ENCODE assay signal across 9 cellular contexts in genomic region chr17:47252766-47253512, GRCh38. TPM values are rescaled to one million over a fixed set of nuclear protein-coding genes. Genes with fewer than 3 reads are reported as not detected.
A peak's percentile ranks its signal among the peaks of the same experiment; 100 is the strongest.
DNase-seq lines count a peak whose midpoint lies in the region; FAIRE-seq and TF ChIP-seq lines count a peak whose summit lies in the region.
"Had no signal": no experiment of that assay in that cellular context is flagged by ENCODE, and none has a peak within 500 bp of the region (broad histone marks: within the 10 kb centered on the region; RNA-seq: fewer than 3 reads in every experiment).

No MANE protein-coding gene starts in this region.

- H3K27me3 ChIP-seq in SJCRH30 = no peaks in the 10 kb centered on the region

- H3K9me3 ChIP-seq in SJCRH30 (replicated peaks) = no peaks in the 10 kb centered on the region

- peak overlapping the region; percentile 47; the same call in 1 of the 2 replicates for H3K27ac ChIP-seq in SJCRH30

- H3K4me3 ChIP-seq in SJCRH30 = peak overlapping the region; percentile 84
- H3K4me3 ChIP-seq in fibroblast of mammary gland (ENCODE audit: control insufficient read depth, low read depth, low read length) = peak overlapping the region; percentile 53
- peak overlapping the region; percentile 39 for H3K4me3 ChIP-seq in retinal pigment epithelial cell (ENCODE audit: low read length)

- no peak for TF ChIP-seq POLR2A in GM12892 (IDR thresholded peaks at IDR 0.05; ENCODE audit: low read depth, low read length)

- peaks cover 18% of the 10 kb centered on the region for H3K4me1 ChIP-seq in SJCRH30

- TF ChIP-seq CTCF in GM12872 (IDR thresholded peaks at IDR 0.05; ENCODE audit: insufficient read depth, low read depth, low read length) (peak; percentile 12; the same call in 1 of the 3 replicates), fibroblast of mammary gland (conservative IDR thresholded peaks at IDR 0.05; ENCODE audit: control insufficient read depth, insufficient read depth, low read depth, low read length) (no peak), retinal pigment epithelial cell (conservative IDR thresholded peaks at IDR 0.05; ENCODE audit: low read depth, low read length) (no peak)

- no peak for FAIRE-seq in GM12892 (lab: Jason Lieb, UNC)
- FAIRE-seq: colon had no signal

- H3K36me3 ChIP-seq in SJCRH30 = no peaks in the 10 kb centered on the region

- no peak for DNase-seq in SJCRH30
- DNase-seq in fibroblast of mammary gland (ENCODE audit: low read depth) = no peak
- no peak for DNase-seq in retinal pigment epithelial cell (ENCODE audit: low read depth)
- DNase-seq in NCI-H1092 treated with DMSO at 0.1 percent for 48 hours (lab: John Stamatoyannopoulos, UW) = no peak
- DNase-seq in stimulated activated CD4-positive, alpha-beta T cell treated with anti-CD3 and anti-CD28 coated beads, Interleukin-2, amount 100 ng/mL, for 24 hours = no peak
- no peak for DNase-seq in GM12892 (ENCODE audit: insufficient read length)
- DNase-seq in NCI-H2227 (lab: John Stamatoyannopoulos, UW; ENCODE audit: unreplicated experiment) = no peak

RNA-seq across cellular contexts. Expression of gene ITGB3, which starts 0.7 kb away (rescaled TPM):
- 28.0 and 28.9 TPM in 2 replicates for total RNA-seq in SJCRH30 (2014; rRNA removed; shearing (Covaris generic))
- 5.5 TPM for polyA plus RNA-seq in GM12892 (2012; ENCODE audit: missing spikeins)

RNA-seq across cellular contexts. Expression of gene MYL4, which starts 43.8 kb away (rescaled TPM):
- 58.4 and 61.9 TPM in 2 replicates for total RNA-seq in SJCRH30 (2014; rRNA removed; shearing (Covaris generic))
- 0.38 TPM for polyA plus RNA-seq in GM12892 (2012; ENCODE audit: missing spikeins)
